In genomic region chr22:27886843-27887151, GRCh38 we compare ENCODE assay signal across 10 cellular contexts. TPM values are rescaled to one million over a fixed set of nuclear protein-coding genes. Genes with fewer than 3 reads are reported as not detected.
A peak's percentile ranks its signal among the peaks of the same experiment; 100 is the strongest.
DNase-seq lines count a peak whose midpoint lies in the region; ATAC-seq and TF ChIP-seq lines count a peak whose summit lies in the region.
"Had no signal": no experiment of that assay in that cellular context is flagged by ENCODE, and none has a peak within 500 bp of the region (broad histone marks: within the 10 kb centered on the region; RNA-seq: fewer than 3 reads in every experiment).

No MANE protein-coding gene starts in this region.

- DNase-seq in activated naive CD4-positive, alpha-beta T cell treated with anti-CD3 and anti-CD28 coated beads, Interleukin-2, amount 10 ng/mL, durations not matched to agents 7 days and 5 days, result no peak
- DNase-seq in activated naive CD4-positive, alpha-beta T cell treated with Interleukin-2 at 50 U/mL for 16 hours, result no peak
- no peak for DNase-seq in Panc1 (ENCODE audit: low read depth, low spot score)
- no peak for DNase-seq in thoracic aorta (ENCODE audit: low spot score)
- DNase-seq in cerebellar cortex (ENCODE audit: low spot score), result no peak
- no peak for DNase-seq in SW480 (ENCODE audit: low spot score)
- DNase-seq: NCI-H1436 had no signal

- CTCF ChIA-PET in activated naive CD4-positive, alpha-beta T cell treated with anti-CD3 and anti-CD28 coated beads, Interleukin-2, amount 10 ng/mL, durations not matched to agents 7 days and 5 days (lab: Charles Lee), result interaction anchor here (0.8 to 5.0 kb wide), 7 partner anchors 9 to 124 kb away, joined by 3 to 29 read pairs (median 5); no protein-coding TSS in a partner anchor
- CTCF ChIA-PET in Panc1 (lab: Charles Lee), result interaction anchor here (0.6 to 0.7 kb wide), 2 partner anchors 10 to 16 kb away, joined by 3 read pairs; no protein-coding TSS in a partner anchor

- H3K4me3 Mint-ChIP-seq in activated naive CD4-positive, alpha-beta T cell treated with anti-CD3 and anti-CD28 coated beads, Interleukin-2, amount 10 ng/mL, durations not matched to agents 7 days and 5 days, result no peak overlapping the region
- H3K4me3 Mint-ChIP-seq: stimulated activated naive CD8-positive, alpha-beta T cell treated with anti-CD3 and anti-CD28 coated beads, Interleukin-15, Interleukin-2, amounts not matched to agents 100 ng/mL and 50 ng/mL, for 24 hours had no signal

- in situ Hi-C loops in Panc1 (cut with HindIII; ENCODE audit: low pct_unique_long_range_greater_than_20kb, low sequenced_read_pairs), result no loop called here

- BruUV-seq in Panc1 (replicated peaks; lab: Mats Ljungman, UMichigan), result no TSS peak

- no peaks in the 10 kb centered on the region for H3K27me3 Mint-ChIP-seq in activated naive CD4-positive, alpha-beta T cell treated with anti-CD3 and anti-CD28 coated beads, Interleukin-2, amount 10 ng/mL, durations not matched to agents 7 days and 5 days
- H3K27me3 Mint-ChIP-seq: stimulated activated naive CD8-positive, alpha-beta T cell treated with anti-CD3 and anti-CD28 coated beads, Interleukin-15, Interleukin-2, amounts not matched to agents 100 ng/mL and 50 ng/mL, for 24 hours had no signal

- TF ChIP-seq CTCF in Panc1 (IDR thresholded peaks at IDR 0.05) (peak; percentile 41; the same call in 1 of the 2 replicates), gastroesophageal sphincter (IDR thresholded peaks at IDR 0.05) (no peak), thoracic aorta (IDR thresholded peaks at IDR 0.05) (no peak)

- ATAC-seq in Panc1 (no peak), gastroesophageal sphincter (no peak), thoracic aorta (ENCODE audit: insufficient number of reproducible peaks, low FRiP score, low read depth) (no peak), HG02759 (IDR thresholded peaks at IDR 0.05; ENCODE audit: unreplicated experiment) (no peak)

- H3K27me3 ChIP-seq in Panc1 (ENCODE audit: control insufficient read depth, insufficient read depth, low read length) (no peaks in the 10 kb centered on the region), gastroesophageal sphincter (no peaks in the 10 kb centered on the region), thoracic aorta (replicated peaks; ENCODE audit: insufficient read depth) (no peaks in the 10 kb centered on the region)

- no peak overlapping the region for H3K27ac ChIP-seq in Panc1 (ENCODE audit: low read length)
- peak overlapping the region; percentile 68 to 88 (median 82) for H3K27ac ChIP-seq in gastroesophageal sphincter
- peak overlapping the region; percentile 45 to 65 for H3K27ac ChIP-seq in thoracic aorta

- no peak for TF ChIP-seq POLR2A in gastroesophageal sphincter (IDR thresholded peaks at IDR 0.05)

- H3K9me3 ChIP-seq in Panc1 (ENCODE audit: control insufficient read depth, insufficient read depth, low read depth, low read length), result no peaks in the 10 kb centered on the region
- H3K9me3 ChIP-seq in gastroesophageal sphincter, result no peaks in the 10 kb centered on the region
- H3K9me3 ChIP-seq in thoracic aorta, result no peaks in the 10 kb centered on the region

- no peak for TF ChIP-seq EP300 in gastroesophageal sphincter (IDR thresholded peaks at IDR 0.05)

- H3K4me3 ChIP-seq in Panc1 (ENCODE audit: low read depth in 2 of 2, low read length in 2 of 2) (no peak overlapping the region), gastroesophageal sphincter (no peak overlapping the region), thoracic aorta (no peak overlapping the region)

- peak overlapping the region; percentile 34 for H3K27ac Mint-ChIP-seq in activated naive CD4-positive, alpha-beta T cell treated with anti-CD3 and anti-CD28 coated beads, Interleukin-2, amount 10 ng/mL, durations not matched to agents 7 days and 5 days
- H3K27ac Mint-ChIP-seq: stimulated activated naive CD8-positive, alpha-beta T cell treated with anti-CD3 and anti-CD28 coated beads, Interleukin-15, Interleukin-2, amounts not matched to agents 100 ng/mL and 50 ng/mL, for 24 hours had no signal

- H3K36me3 Mint-ChIP-seq in activated naive CD4-positive, alpha-beta T cell treated with anti-CD3 and anti-CD28 coated beads, Interleukin-2, amount 10 ng/mL, durations not matched to agents 7 days and 5 days, result peaks cover 38% of the 10 kb centered on the region

- intact Hi-C loops in Panc1 (cut with micrococcal nuclease; ENCODE audit: unreplicated experiment), result loop anchor here (5.0 kb wide), 1 partner anchor 121 kb away; no protein-coding TSS in a partner anchor

- H3K4me1 Mint-ChIP-seq in activated naive CD4-positive, alpha-beta T cell treated with anti-CD3 and anti-CD28 coated beads, Interleukin-2, amount 10 ng/mL, durations not matched to agents 7 days and 5 days, result peaks cover 2% of the 10 kb centered on the region

- H3K36me3 ChIP-seq in Panc1 (ENCODE audit: control insufficient read depth, insufficient read depth, low read length) (peaks cover 12% of the 10 kb centered on the region), gastroesophageal sphincter (peaks cover 0 to 56% of the 10 kb centered on the region in 2 donors), thoracic aorta (peaks cover 10% of the 10 kb centered on the region)

- POLR2A ChIA-PET in Panc1 (lab: Charles Lee), result no interaction called here

- H3K9me3 Mint-ChIP-seq in activated naive CD4-positive, alpha-beta T cell treated with anti-CD3 and anti-CD28 coated beads, Interleukin-2, amount 10 ng/mL, durations not matched to agents 7 days and 5 days, result no peaks in the 10 kb centered on the region
- H3K9me3 Mint-ChIP-seq: stimulated activated naive CD8-positive, alpha-beta T cell treated with anti-CD3 and anti-CD28 coated beads, Interleukin-15, Interleukin-2, amounts not matched to agents 100 ng/mL and 50 ng/mL, for 24 hours had no signal

- peaks cover 7% of the 10 kb centered on the region; the same call in 1 of the 2 replicates for H3K4me1 ChIP-seq in Panc1 (ENCODE audit: control insufficient read depth, insufficient read depth, low read length)
- H3K4me1 ChIP-seq in gastroesophageal sphincter, result peaks cover 21 to 90% (median 23%) of the 10 kb centered on the region in 3 donors
- peaks cover 5 to 40% of the 10 kb centered on the region in 2 donors for H3K4me1 ChIP-seq in thoracic aorta (ENCODE audit: control insufficient read depth in 1 of 2, low read depth in 2 of 2)

RNA-seq across cellular contexts. Expression of gene PITPNB, which starts 32.3 kb away (rescaled TPM):
- total RNA-seq in Panc1 (2021; ENCODE audit: unreplicated experiment) (67.0 TPM), gastroesophageal sphincter (100 to 1,000 TPM in 1 of 4 donors, 10 to 100 TPM in 3; 62.8 to 103 (median 96.6) TPM), thoracic aorta (100 to 1,000 TPM in 1 of 2 donors, 10 to 100 TPM in 1; 42.2 to 111 TPM)
- 32.3 TPM for polyA plus RNA-seq in Panc1 (2012; ENCODE audit: insufficient read length)
